Comparison of ENCODE assay signal across 8 cellular contexts in genomic region chr1:212607924-212608208, GRCh38. TPM values are rescaled to one million over a fixed set of nuclear protein-coding genes. Genes with fewer than 3 reads are reported as not detected.
DNase-seq lines count a peak whose midpoint lies in the region; ATAC-seq and TF ChIP-seq lines count a peak whose summit lies in the region.

No MANE protein-coding gene starts in this region.

- no peaks in the 10 kb centered on the region for H3K36me3 ChIP-seq in gastroesophageal sphincter

- H3K4me3 Mint-ChIP-seq in T-helper 17 cell = peak overlapping the region; percentile 94

- TF ChIP-seq POLR2A in gastroesophageal sphincter (IDR thresholded peaks at IDR 0.05) = peak in 1 of 2 donors; percentile 7

- H3K27ac ChIP-seq in gastroesophageal sphincter = peak overlapping the region; percentile 10 to 99 (median 98)

- H3K4me3 ChIP-seq in gastroesophageal sphincter (peak overlapping the region; percentile 42 to 86), retinal pigment epithelial cell (ENCODE audit: low read length) (peak overlapping the region; percentile 75)

- H3K27me3 Mint-ChIP-seq in T-helper 17 cell = peaks cover 66% of the 10 kb centered on the region

- no peaks in the 10 kb centered on the region for H3K36me3 Mint-ChIP-seq in T-helper 17 cell (ENCODE audit: low read depth)

- H3K27ac Mint-ChIP-seq in T-helper 17 cell = peak overlapping the region; percentile 90

- no peak for TF ChIP-seq CTCF in gastroesophageal sphincter (IDR thresholded peaks at IDR 0.05)
- no peak for TF ChIP-seq CTCF in retinal pigment epithelial cell (conservative IDR thresholded peaks at IDR 0.05; ENCODE audit: low read depth, low read length)

- H3K9me3 ChIP-seq in T-helper 17 cell (ENCODE audit: control insufficient read depth, low read length, poor library complexity, severe bottlenecking) = no peaks in the 10 kb centered on the region
- no peaks in the 10 kb centered on the region for H3K9me3 ChIP-seq in gastroesophageal sphincter

- ATAC-seq in GM18498 (IDR thresholded peaks at IDR 0.05; ENCODE audit: unreplicated experiment) (peak; percentile 6), HG02623 (IDR thresholded peaks at IDR 0.05; ENCODE audit: unreplicated experiment) (peak; percentile 0), T-helper 17 cell (no peak), gastroesophageal sphincter (peak; percentile 6), HG02678 (IDR thresholded peaks at IDR 0.05; ENCODE audit: unreplicated experiment) (no peak)

- DNase-seq in T-helper 17 cell = no peak
- no peak for DNase-seq in retinal pigment epithelial cell (ENCODE audit: low read depth)
- no peak for DNase-seq in NCI-H1417 treated with DMSO at 0.1 percent for 48 hours (lab: John Stamatoyannopoulos, UW)
- no peak for DNase-seq in pons (ENCODE audit: low spot score)

- H3K4me1 ChIP-seq in gastroesophageal sphincter = peaks cover 0 to 55% (median 11%) of the 10 kb centered on the region in 3 donors

- WGBS in gastroesophageal sphincter (ENCODE audit: low coverage in 1 of 2), 2 donors = 0% methylated on average over 16 of the region's 27 CpGs; no CpG with 5 or more reads in 1 of the 2 donors

- H3K27me3 ChIP-seq in gastroesophageal sphincter = peaks cover 37% of the 10 kb centered on the region

- TF ChIP-seq EP300 in gastroesophageal sphincter (IDR thresholded peaks at IDR 0.05) = no peak

- peaks cover 23% of the 10 kb centered on the region for H3K4me1 Mint-ChIP-seq in T-helper 17 cell

RNA-seq across cellular contexts. Expression of gene ATF3, which starts 0.7 kb away (rescaled TPM):
- 10 to 100 TPM; 53.0 to 72.5 TPM for total RNA-seq in T-helper 17 cell
- 10 to 100 TPM in 2 of 4 donors, 1 to 10 TPM in 2; 4.0 to 17.2 (median 9.4) TPM for total RNA-seq in gastroesophageal sphincter

Comparison
In these comparisons a context has a peak if more than half of its experiments do, and no peak if none do; other contexts are left out.
1. ATAC-seq: peak in GM18498 (single experiment), HG02623 (single experiment) and gastroesophageal sphincter (single experiment); none in T-helper 17 cell (single experiment) and HG02678 (single experiment).